21 cellular contexts compared by ENCODE assay signal in genomic region chr2:855177-855576, GRCh38.
A peak's percentile ranks its signal among the peaks of the same experiment; 100 is the strongest.
DNase-seq lines count a peak whose midpoint lies in the region; ATAC-seq, FAIRE-seq and TF ChIP-seq lines count a peak whose summit lies in the region.
"Had no signal": no experiment of that assay in that cellular context is flagged by ENCODE, and none has a peak within 500 bp of the region (broad histone marks: within the 10 kb centered on the region; RNA-seq: fewer than 3 reads in every experiment).

No MANE protein-coding gene starts in this region.

- H3K9me3 ChIP-seq in RWPE2 (ENCODE audit: severe bottlenecking) (peaks cover 2% of the 10 kb centered on the region), neutrophil (no peaks in the 10 kb centered on the region), right lobe of liver (no peaks in the 10 kb centered on the region)
- H3K9me3 ChIP-seq: body of pancreas, SJCRH30, suprapubic skin had no signal

- H3K27me3 ChIP-seq in RWPE2 (ENCODE audit: insufficient read depth, poor library complexity, severe bottlenecking) (no peaks in the 10 kb centered on the region), bronchial epithelial cell (ENCODE audit: control insufficient read depth, insufficient read depth, low read length) (no peaks in the 10 kb centered on the region), neutrophil (no peaks in the 10 kb centered on the region), right lobe of liver (no peaks in the 10 kb centered on the region)
- H3K27me3 ChIP-seq: body of pancreas, hepatocyte, SJCRH30, suprapubic skin had no signal

- WGBS in right lobe of liver (ENCODE audit: insufficient coverage, low coverage, low lambda C conversion rate, missing lambda C conversion rate): 58% methylated on average over 10 of the region's 10 CpGs

- peak overlapping the region; percentile 21 for H3K27ac Mint-ChIP-seq in activated naive CD4-positive, alpha-beta T cell treated with anti-CD3 and anti-CD28 coated beads for 36 hours
- H3K27ac Mint-ChIP-seq: activated CD4-positive, alpha-beta T cell treated with anti-CD3 and anti-CD28 coated beads for 36 hours; B cell; stimulated activated naive B cell treated with anti-CD40 and anti-IgM and Interleukin-4, amounts not matched to agents 10 μg/mL and 1 μg/mL and 100 μg/mL, for 72 hours had no signal

- FAIRE-seq in bronchial epithelial cell (lab: Jason Lieb, UNC): no peak
- FAIRE-seq: A204.1, K562 had no signal

- no peaks in the 10 kb centered on the region for H3K4me1 ChIP-seq in RWPE2 (ENCODE audit: insufficient read depth, poor library complexity, severe bottlenecking)
- peaks cover 8 to 17% of the 10 kb centered on the region in 2 experiments for H3K4me1 ChIP-seq in neutrophil (ENCODE audit: control insufficient read depth in 1 of 2, insufficient read depth in 1 of 2, low read depth in 1 of 2, low read length in 1 of 2)
- H3K4me1 ChIP-seq in right lobe of liver: no peaks in the 10 kb centered on the region
- H3K4me1 ChIP-seq: body of pancreas, suprapubic skin had no signal

- no peak overlapping the region for H3K4me3 ChIP-seq in RWPE2 (ENCODE audit: severe bottlenecking)
- no peak overlapping the region for H3K4me3 ChIP-seq in bronchial epithelial cell (ENCODE audit: low read depth, low read length)
- H3K4me3 ChIP-seq in neutrophil (ENCODE audit: low read depth in 1 of 2, low read length in 1 of 2): peak overlapping the region; percentile 29 to 38
- no peak overlapping the region for H3K4me3 ChIP-seq in right lobe of liver
- H3K4me3 ChIP-seq: body of pancreas, hepatocyte, K562, SJCRH30, suprapubic skin had no signal

- H3K4me1 Mint-ChIP-seq in activated naive CD4-positive, alpha-beta T cell treated with anti-CD3 and anti-CD28 coated beads for 36 hours (ENCODE audit: low read depth): peaks cover 19% of the 10 kb centered on the region

- H3K27me3 Mint-ChIP-seq in activated naive CD4-positive, alpha-beta T cell treated with anti-CD3 and anti-CD28 coated beads for 36 hours (ENCODE audit: low read depth): no peaks in the 10 kb centered on the region
- H3K27me3 Mint-ChIP-seq: activated CD4-positive, alpha-beta T cell treated with anti-CD3 and anti-CD28 coated beads for 36 hours had no signal

- H3K27ac ChIP-seq in RWPE2 (ENCODE audit: poor library complexity, severe bottlenecking) (no peak overlapping the region), neutrophil (peak overlapping the region; percentile 51), right lobe of liver (no peak overlapping the region)
- H3K27ac ChIP-seq: body of pancreas, hepatocyte, SJCRH30, suprapubic skin had no signal

- DNase-seq in activated naive CD4-positive, alpha-beta T cell treated with anti-CD3 and anti-CD28 coated beads for 36 hours: peak; percentile 45
- DNase-seq in activated naive CD4-positive, alpha-beta T cell treated with anti-CD3 and anti-CD28 coated beads, Interleukin-2, amount 50 U/mL, for 16 hours: no peak
- no peak for DNase-seq in RWPE2 (ENCODE audit: low spot score)
- peak; percentile 12 for DNase-seq in bronchial epithelial cell (ENCODE audit: low read depth)
- DNase-seq in right lobe of liver: no peak
- no peak for DNase-seq in SIG-M5 treated with dmso at 0.1 percent for 504 hours (lab: John Stamatoyannopoulos, UW; ENCODE audit: unreplicated experiment)
- DNase-seq in iPS-NIHi11 (ENCODE audit: low spot score): no peak
- DNase-seq: foreskin melanocyte; mesenchymal stem cell; stimulated activated naive B cell treated with anti-CD40 and anti-IgM and Interleukin-4, amounts not matched to agents 10 μg/mL and 1 μg/mL and 100 μg/mL, for 72 hours had no signal

- intact Hi-C loops in activated naive CD4-positive, alpha-beta T cell treated with anti-CD3 and anti-CD28 coated beads for 36 hours (cut with micrococcal nuclease): loop anchor here (2.0 to 5.0 kb wide), 3 partner anchors 92 to 282 kb away; partner anchors contain the start of gene TMEM18
- intact Hi-C loops in right lobe of liver (cut with DNase I): no loop called here

- TF ChIP-seq POLR2A in right lobe of liver (IDR thresholded peaks at IDR 0.05): no peak

- H3K36me3 ChIP-seq in RWPE2 (ENCODE audit: low read depth) (no peaks in the 10 kb centered on the region), bronchial epithelial cell (ENCODE audit: control insufficient read depth, insufficient read depth, low read length) (no peaks in the 10 kb centered on the region), neutrophil (no peaks in the 10 kb centered on the region), right lobe of liver (no peaks in the 10 kb centered on the region)
- H3K36me3 ChIP-seq: SJCRH30, suprapubic skin had no signal

- TF ChIP-seq CTCF in RWPE2 (IDR thresholded peaks at IDR 0.05; ENCODE audit: poor library complexity, severe bottlenecking) (no peak), bronchial epithelial cell (IDR thresholded peaks at IDR 0.05; ENCODE audit: insufficient read depth, low read length, severe bottlenecking) (no peak), neutrophil (IDR thresholded peaks at IDR 0.05) (no peak), right lobe of liver (IDR thresholded peaks at IDR 0.05) (no peak)

- ATAC-seq in RWPE2 (ENCODE audit: low read depth) (peak; percentile 21; the same call in 1 of the 3 replicates), right lobe of liver (no peak)
- ATAC-seq: activated CD4-positive, alpha-beta T cell treated with anti-CD3 and anti-CD28 coated beads for 36 hours; body of pancreas; esophagus mucosa; Panc1 had no signal

- no peaks in the 10 kb centered on the region for H3K36me3 Mint-ChIP-seq in activated naive CD4-positive, alpha-beta T cell treated with anti-CD3 and anti-CD28 coated beads for 36 hours (ENCODE audit: low read depth)
- H3K36me3 Mint-ChIP-seq: stimulated activated naive B cell treated with anti-CD40 and anti-IgM and Interleukin-4, amounts not matched to agents 10 μg/mL and 1 μg/mL and 100 μg/mL, for 72 hours had no signal

- CTCF ChIA-PET in activated naive CD4-positive, alpha-beta T cell treated with anti-CD3 and anti-CD28 coated beads for 36 hours (lab: Charles Lee): interaction anchor here (0.6 to 4.5 kb wide), 2 partner anchors 612 to 690 kb away, joined by 3 to 23 read pairs; no protein-coding TSS in a partner anchor

- H3K9me3 Mint-ChIP-seq in activated naive CD4-positive, alpha-beta T cell treated with anti-CD3 and anti-CD28 coated beads for 36 hours: no peaks in the 10 kb centered on the region

- H3K4me3 Mint-ChIP-seq in activated naive CD4-positive, alpha-beta T cell treated with anti-CD3 and anti-CD28 coated beads for 36 hours: peak overlapping the region; percentile 41
- H3K4me3 Mint-ChIP-seq: activated CD4-positive, alpha-beta T cell treated with anti-CD3 and anti-CD28 coated beads for 36 hours; B cell; stimulated activated naive B cell treated with anti-CD40 and anti-IgM and Interleukin-4, amounts not matched to agents 10 μg/mL and 1 μg/mL and 100 μg/mL, for 72 hours had no signal

Comparison
In these comparisons a context has a peak if more than half of its experiments do, and no peak if none do; other contexts are left out.
1. DNase-seq: peak in activated naive CD4-positive, alpha-beta T cell treated with anti-CD3 and anti-CD28 coated beads for 36 hours (single experiment) and bronchial epithelial cell (single experiment); none in activated naive CD4-positive, alpha-beta T cell treated with anti-CD3 and anti-CD28 coated beads, Interleukin-2, amount 50 U/mL, for 16 hours (single experiment), RWPE2 (single experiment), right lobe of liver (0 of 3), SIG-M5 treated with dmso at 0.1 percent for 504 hours (single experiment) and iPS-NIHi11 (single experiment).
2. H3K4me3 ChIP-seq: peak in neutrophil (2 of 2); none in RWPE2 (single experiment), bronchial epithelial cell (single experiment) and right lobe of liver (0 of 3).